In genomic region chr5:132268698-132269551, GRCh38 we compare ENCODE assay signal across 1 cellular context.
TF ChIP-seq lines count a peak whose summit lies in the region.

No MANE protein-coding gene starts in this region.

TF ChIP-seq in HepG2, 621 proteins besides CTCF, POLR2A, EP300 and RAD21 (continued from another document):
- TF ChIP-seq, protein P1, sequence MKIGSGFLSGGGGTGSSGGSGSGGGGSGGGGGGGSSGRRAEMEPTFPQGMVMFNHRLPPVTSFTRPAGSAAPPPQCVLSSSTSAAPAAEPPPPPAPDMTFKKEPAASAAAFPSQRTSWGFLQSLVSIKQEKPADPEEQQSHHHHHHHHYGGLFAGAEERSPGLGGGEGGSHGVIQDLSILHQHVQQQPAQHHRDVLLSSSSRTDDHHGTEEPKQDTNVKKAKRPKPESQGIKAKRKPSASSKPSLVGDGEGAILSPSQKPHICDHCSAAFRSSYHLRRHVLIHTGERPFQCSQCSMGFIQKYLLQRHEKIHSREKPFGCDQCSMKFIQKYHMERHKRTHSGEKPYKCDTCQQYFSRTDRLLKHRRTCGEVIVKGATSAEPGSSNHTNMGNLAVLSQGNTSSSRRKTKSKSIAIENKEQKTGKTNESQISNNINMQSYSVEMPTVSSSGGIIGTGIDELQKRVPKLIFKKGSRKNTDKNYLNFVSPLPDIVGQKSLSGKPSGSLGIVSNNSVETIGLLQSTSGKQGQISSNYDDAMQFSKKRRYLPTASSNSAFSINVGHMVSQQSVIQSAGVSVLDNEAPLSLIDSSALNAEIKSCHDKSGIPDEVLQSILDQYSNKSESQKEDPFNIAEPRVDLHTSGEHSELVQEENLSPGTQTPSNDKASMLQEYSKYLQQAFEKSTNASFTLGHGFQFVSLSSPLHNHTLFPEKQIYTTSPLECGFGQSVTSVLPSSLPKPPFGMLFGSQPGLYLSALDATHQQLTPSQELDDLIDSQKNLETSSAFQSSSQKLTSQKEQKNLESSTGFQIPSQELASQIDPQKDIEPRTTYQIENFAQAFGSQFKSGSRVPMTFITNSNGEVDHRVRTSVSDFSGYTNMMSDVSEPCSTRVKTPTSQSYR (CRISPR knock-in tag; IDR thresholded peaks at IDR 0.05; ENCODE audit: borderline replicate concordance), result peak; percentile 62; the same call in 1 of the 2 replicates
- TF ChIP-seq NCOA2 (CRISPR knock-in tag; IDR thresholded peaks at IDR 0.05) (no peak), ZNF644 (CRISPR knock-in tag; IDR thresholded peaks at IDR 0.05; ENCODE audit: low read depth) (no peak), ZMAT5 (CRISPR knock-in tag; IDR thresholded peaks at IDR 0.05; ENCODE audit: borderline replicate concordance, low read depth) (no peak), KLF15 (CRISPR knock-in tag; IDR thresholded peaks at IDR 0.05; ENCODE audit: borderline replicate concordance) (no peak), RFXAP (CRISPR knock-in tag; IDR thresholded peaks at IDR 0.05; ENCODE audit: borderline replicate concordance) (no peak), ZKSCAN5 (CRISPR knock-in tag; IDR thresholded peaks at IDR 0.05) (no peak), HNF4A (CRISPR knock-in tag; IDR thresholded peaks at IDR 0.05) (peak; percentile 9; the same call in 1 of the 2 replicates), ZFP1 (CRISPR knock-in tag; IDR thresholded peaks at IDR 0.05) (no peak), NFYC (CRISPR knock-in tag; IDR thresholded peaks at IDR 0.05) (no peak), REPIN1 (CRISPR knock-in tag; IDR thresholded peaks at IDR 0.05; ENCODE audit: borderline replicate concordance, low read depth) (no peak)
- TF ChIP-seq, protein P2, sequence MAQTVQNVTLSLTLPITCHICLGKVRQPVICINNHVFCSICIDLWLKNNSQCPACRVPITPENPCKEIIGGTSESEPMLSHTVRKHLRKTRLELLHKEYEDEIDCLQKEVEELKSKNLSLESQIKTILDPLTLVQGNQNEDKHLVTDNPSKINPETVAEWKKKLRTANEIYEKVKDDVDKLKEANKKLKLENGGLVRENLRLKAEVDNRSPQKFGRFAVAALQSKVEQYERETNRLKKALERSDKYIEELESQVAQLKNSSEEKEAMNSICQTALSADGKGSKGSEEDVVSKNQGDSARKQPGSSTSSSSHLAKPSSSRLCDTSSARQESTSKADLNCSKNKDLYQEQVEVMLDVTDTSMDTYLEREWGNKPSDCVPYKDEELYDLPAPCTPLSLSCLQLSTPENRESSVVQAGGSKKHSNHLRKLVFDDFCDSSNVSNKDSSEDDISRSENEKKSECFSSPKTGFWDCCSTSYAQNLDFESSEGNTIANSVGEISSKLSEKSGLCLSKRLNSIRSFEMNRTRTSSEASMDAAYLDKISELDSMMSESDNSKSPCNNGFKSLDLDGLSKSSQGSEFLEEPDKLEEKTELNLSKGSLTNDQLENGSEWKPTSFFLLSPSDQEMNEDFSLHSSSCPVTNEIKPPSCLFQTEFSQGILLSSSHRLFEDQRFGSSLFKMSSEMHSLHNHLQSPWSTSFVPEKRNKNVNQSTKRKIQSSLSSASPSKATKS (CRISPR knock-in tag; IDR thresholded peaks at IDR 0.05), result no peak
- TF ChIP-seq, protein P3, sequence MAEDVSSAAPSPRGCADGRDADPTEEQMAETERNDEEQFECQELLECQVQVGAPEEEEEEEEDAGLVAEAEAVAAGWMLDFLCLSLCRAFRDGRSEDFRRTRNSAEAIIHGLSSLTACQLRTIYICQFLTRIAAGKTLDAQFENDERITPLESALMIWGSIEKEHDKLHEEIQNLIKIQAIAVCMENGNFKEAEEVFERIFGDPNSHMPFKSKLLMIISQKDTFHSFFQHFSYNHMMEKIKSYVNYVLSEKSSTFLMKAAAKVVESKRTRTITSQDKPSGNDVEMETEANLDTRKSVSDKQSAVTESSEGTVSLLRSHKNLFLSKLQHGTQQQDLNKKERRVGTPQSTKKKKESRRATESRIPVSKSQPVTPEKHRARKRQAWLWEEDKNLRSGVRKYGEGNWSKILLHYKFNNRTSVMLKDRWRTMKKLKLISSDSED (CRISPR knock-in tag; IDR thresholded peaks at IDR 0.05), result no peak
- TF ChIP-seq, protein P4, sequence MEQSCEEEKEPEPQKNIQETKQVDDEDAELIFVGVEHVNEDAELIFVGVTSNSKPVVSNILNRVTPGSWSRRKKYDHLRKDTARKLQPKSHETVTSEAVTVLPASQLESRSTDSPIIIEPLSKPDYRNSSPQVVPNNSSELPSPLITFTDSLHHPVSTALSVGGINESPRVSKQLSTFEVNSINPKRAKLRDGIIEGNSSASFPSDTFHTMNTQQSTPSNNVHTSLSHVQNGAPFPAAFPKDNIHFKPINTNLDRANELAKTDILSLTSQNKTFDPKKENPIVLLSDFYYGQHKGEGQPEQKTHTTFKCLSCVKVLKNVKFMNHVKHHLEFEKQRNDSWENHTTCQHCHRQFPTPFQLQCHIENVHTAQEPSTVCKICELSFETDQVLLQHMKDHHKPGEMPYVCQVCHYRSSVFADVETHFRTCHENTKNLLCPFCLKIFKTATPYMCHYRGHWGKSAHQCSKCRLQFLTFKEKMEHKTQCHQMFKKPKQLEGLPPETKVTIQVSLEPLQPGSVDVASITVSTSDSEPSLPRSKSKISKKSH (CRISPR knock-in tag; IDR thresholded peaks at IDR 0.05; ENCODE audit: borderline replicate concordance), result no peak
TF ChIP-seq in HepG2: peak in this region for 7.
